In genomic region chr21:20451051-20451450, GRCh38 we compare ENCODE assay signal across 20 cellular contexts.
DNase-seq lines count a peak whose midpoint lies in the region; ATAC-seq and TF ChIP-seq lines count a peak whose summit lies in the region.
"Had no signal": no experiment of that assay in that cellular context is flagged by ENCODE, and none has a peak within 500 bp of the region (broad histone marks: within the 10 kb centered on the region; RNA-seq: fewer than 3 reads in every experiment).

No MANE protein-coding gene starts in this region.

- H3K36me3 ChIP-seq in mammary epithelial cell (ENCODE audit: insufficient read depth, low read length) = no peaks in the 10 kb centered on the region

- H3K27ac ChIP-seq in mammary epithelial cell (ENCODE audit: insufficient read depth, low read depth, low read length) = no peak overlapping the region
- H3K27ac ChIP-seq: C4-2B, HL-60, SK-N-MC had no signal

- no TSS peak for BruUV-seq in mammary epithelial cell (replicated peaks; lab: Mats Ljungman, UMichigan)

- H3K9me3 ChIP-seq in mammary epithelial cell (replicated peaks; ENCODE audit: insufficient read depth, low read length) = peaks cover 26% of the 10 kb centered on the region

- DNase-seq in HFF-Myc (ENCODE audit: extremely low read depth, low read depth) (peak; percentile 75), NCI-H69 (lab: John Stamatoyannopoulos, UW) (peak; percentile 63), mammary epithelial cell (peak; percentile 0), kidney tubule cell (ENCODE audit: low spot score) (peak; percentile 14), HK-2 (ENCODE audit: unreplicated experiment) (no peak), NCI-H2196 (lab: John Stamatoyannopoulos, UW; ENCODE audit: unreplicated experiment) (no peak), NCI-H510A treated with DMSO at 0.1 percent for 48 hours (lab: John Stamatoyannopoulos, UW) (no peak)
- DNase-seq: DMS 273 treated with DMSO at 0.1 percent for 48 hours, KG1, NCI-H1048, NCI-H1436 treated with DMSO at 0.1 percent for 48 hours, NCI-H2081, NCI-H345, NCI-H748 treated with DMSO at 0.1 percent for 48 hours, Right ventricle myocardium superior, T-helper 1 cell had no signal

- H3K27me3 ChIP-seq in mammary epithelial cell (ENCODE audit: insufficient read depth, low read length) = no peaks in the 10 kb centered on the region

- CTCF ChIA-PET in mammary epithelial cell (lab: Charles Lee; ENCODE audit: low non-redundant PET) = no interaction called here

- no peak for TF ChIP-seq CTCF in HFF-Myc (IDR thresholded peaks at IDR 0.05; ENCODE audit: low read depth, low read length, missing control alignments)
- TF ChIP-seq CTCF in mammary epithelial cell (conservative IDR thresholded peaks at IDR 0.05 in 1 of 2, IDR thresholded peaks at IDR 0.05 in 1 of 2; ENCODE audit: extremely low read depth in 1 of 2, insufficient read depth in 1 of 2, low read depth in 1 of 2, low read length in 2 of 2) = no peak

- no peaks in the 10 kb centered on the region for H3K79me2 ChIP-seq in mammary epithelial cell (ENCODE audit: insufficient read depth, low read length)

- H2AFZ ChIP-seq in mammary epithelial cell (ENCODE audit: low read depth, low read length) = no peak overlapping the region

- no peak overlapping the region for H3K4me2 ChIP-seq in mammary epithelial cell (ENCODE audit: insufficient read depth, low read depth, low read length)

- H3K4me1 ChIP-seq in mammary epithelial cell (ENCODE audit: insufficient read depth, low read length) = no peaks in the 10 kb centered on the region

- no peak for ATAC-seq in HG02970 (IDR thresholded peaks at IDR 0.05; ENCODE audit: low FRiP score, unreplicated experiment)

- in situ Hi-C loops in mammary epithelial cell (cut with MboI; ENCODE audit: low sequenced_read_pairs in 2 of 2) = no loop called here

- H3K9ac ChIP-seq in mammary epithelial cell (ENCODE audit: insufficient read depth, low read length) = no peak overlapping the region

- dilution Hi-C loops in mammary epithelial cell (cut with HindIII; ENCODE audit: low sequenced_read_pairs) = no loop called here

- intact Hi-C loops in mammary epithelial cell (cut with micrococcal nuclease) = no loop called here

- no peaks in the 10 kb centered on the region for H4K20me1 ChIP-seq in mammary epithelial cell (ENCODE audit: insufficient read depth, low read length)

- 22% methylated on average over 2 of the region's 2 CpGs for WGBS in mammary epithelial cell (ENCODE audit: low coverage, missing lambda C conversion rate)

- H3K4me3 ChIP-seq in HFF-Myc (replicated peaks; ENCODE audit: low read depth, low read length) (no peak overlapping the region), mammary epithelial cell (replicated peaks in 1 of 3; ENCODE audit: insufficient read depth in 1 of 3, low read depth in 2 of 3, low read length in 3 of 3) (no peak overlapping the region)
- H3K4me3 ChIP-seq: SK-N-MC had no signal

Comparison
In these comparisons a context has a peak if more than half of its experiments do, and no peak if none do; other contexts are left out.
1. DNase-seq: peak in HFF-Myc (single experiment), NCI-H69 (single experiment), mammary epithelial cell (single experiment) and kidney tubule cell (single experiment); none in HK-2 (single experiment), NCI-H2196 (single experiment) and NCI-H510A treated with DMSO at 0.1 percent for 48 hours (single experiment).